Comparison of ENCODE assay signal across 31 cellular contexts in genomic region chr10:133283931-133284330, GRCh38. TPM values are rescaled to one million over a fixed set of nuclear protein-coding genes. Genes with fewer than 3 reads are reported as not detected.
"Had no signal": no experiment of that assay in that cellular context is flagged by ENCODE, and none has a peak within 500 bp of the region (broad histone marks: within the 10 kb centered on the region; RNA-seq: fewer than 3 reads in every experiment).

No MANE protein-coding gene starts in this region.

- H3K4me3 ChIP-seq: neural progenitor cell, pancreas, psoas muscle, skin epidermis, smooth muscle cell, spleen, suprapubic skin, testis, tibial artery, transverse colon, upper lobe of right lung, uterus had no signal

- H3K4me3 Mint-ChIP-seq: naive thymus-derived CD4-positive, alpha-beta T cell; natural killer cell; nephron; neural progenitor cell; stimulated activated memory B cell treated with anti-CD40 and anti-IgM and Interleukin-4, amounts not matched to agents 10 μg/mL and 1 μg/mL and 100 μg/mL, for 72 hours; stimulated activated naive CD8-positive, alpha-beta T cell treated with anti-CD3 and anti-CD28 coated beads, Interleukin-15, amount 100 ng/mL, for 72 hours; type B pancreatic cell had no signal

- H3K36me3 ChIP-seq: neural progenitor cell, uterus had no signal

- H3K27me3 ChIP-seq: neural progenitor cell, pancreas, spleen, suprapubic skin, testis, tibial artery, transverse colon, upper lobe of right lung, uterus had no signal

- H3K4me1 ChIP-seq: neural progenitor cell, psoas muscle, testis, transverse colon, uterus had no signal

- H2AFZ ChIP-seq: neural progenitor cell had no signal

- H3K27ac Mint-ChIP-seq: naive thymus-derived CD4-positive, alpha-beta T cell; natural killer cell; nephron; neural progenitor cell; progenitor cell of endocrine pancreas; stimulated activated memory B cell treated with anti-CD40 and anti-IgM and Interleukin-4, amounts not matched to agents 10 μg/mL and 1 μg/mL and 100 μg/mL, for 72 hours; type B pancreatic cell had no signal

- H3K27ac ChIP-seq: neural progenitor cell, pancreas, psoas muscle, skin epidermis, spleen, suprapubic skin, testis, tibial artery, transverse colon, upper lobe of right lung, uterus had no signal

- H3K9me3 Mint-ChIP-seq: naive thymus-derived CD4-positive, alpha-beta T cell; natural killer cell; nephron; neural progenitor cell; stimulated activated memory B cell treated with anti-CD40 and anti-IgM and Interleukin-4, amounts not matched to agents 10 μg/mL and 1 μg/mL and 100 μg/mL, for 72 hours; stimulated activated naive CD8-positive, alpha-beta T cell treated with anti-CD3 and anti-CD28 coated beads, Interleukin-15, amount 100 ng/mL, for 72 hours; type B pancreatic cell had no signal

- H3K27me3 Mint-ChIP-seq: naive thymus-derived CD4-positive, alpha-beta T cell; progenitor cell of endocrine pancreas; stimulated activated memory B cell treated with anti-CD40 and anti-IgM and Interleukin-4, amounts not matched to agents 10 μg/mL and 1 μg/mL and 100 μg/mL, for 72 hours; stimulated activated naive CD8-positive, alpha-beta T cell treated with anti-CD3 and anti-CD28 coated beads, Interleukin-15, amount 100 ng/mL, for 72 hours; type B pancreatic cell had no signal

- H3K4me2 ChIP-seq: neural progenitor cell, smooth muscle cell had no signal

- H3K4me1 Mint-ChIP-seq: nephron, neural progenitor cell had no signal

- H3K9ac ChIP-seq: neural progenitor cell had no signal

- DNase-seq: naive thymus-derived CD4-positive, alpha-beta T cell; natural killer cell; occipital lobe; pancreas; psoas muscle; spleen; stimulated activated CD4-positive, alpha-beta T cell treated with anti-CD3 and anti-CD28 coated beads, Interleukin-12 subunit alpha, Interleukin-12 subunit beta, amount 100 ng/mL, for 4 hours; stimulated activated CD4-positive, alpha-beta T cell treated with anti-CD3 and anti-CD28 coated beads, Interleukin-1b, Interleukin-23, amount 100 ng/mL, for 48 hours; stimulated activated CD4-positive, alpha-beta T cell treated with anti-CD3 and anti-CD28 coated beads, Interleukin-4, amount 100 ng/mL, for 1 hour; stimulated activated CD4-positive, alpha-beta T cell treated with anti-CD3 and anti-CD28 coated beads, Interleukin-4, amount 100 ng/mL, for 4 hours; stimulated activated CD8-positive, alpha-beta memory T cell treated with anti-CD3 and anti-CD28 coated beads, Interleukin-4, amount 100 ng/mL, for 48 hours; stimulated activated naive CD4-positive, alpha-beta T cell; stimulated activated naive CD8-positive, alpha-beta T cell treated with anti-CD3 and anti-CD28 coated beads, Interleukin-15, amount 100 ng/mL, for 72 hours; stimulated activated naive CD8-positive, alpha-beta T cell treated with anti-CD3 and anti-CD28 coated beads, Interleukin-15, Interleukin-2, amounts not matched to agents 100 U/mL and 50 U/mL, for 24 hours; substantia nigra; testis; tibial artery; transverse colon; upper lobe of right lung; uterus had no signal

- ATAC-seq: naive thymus-derived CD4-positive, alpha-beta T cell; natural killer cell; pancreas; psoas muscle; right cardiac atrium; sciatic nerve; stimulated activated memory B cell treated with anti-CD40 and anti-IgM and Interleukin-4, amounts not matched to agents 10 μg/mL and 1 μg/mL and 100 μg/mL, for 72 hours; stimulated activated naive CD8-positive, alpha-beta T cell treated with anti-CD3 and anti-CD28 coated beads, Interleukin-15, amount 100 ng/mL, for 72 hours; stimulated activated naive CD8-positive, alpha-beta T cell treated with anti-CD3 and anti-CD28 coated beads, Interleukin-15, Interleukin-2, amounts not matched to agents 100 U/mL and 50 U/mL, for 24 hours; upper lobe of right lung had no signal

- H3K9me3 ChIP-seq: pancreas, psoas muscle, spleen, suprapubic skin, testis, tibial artery, transverse colon, upper lobe of right lung, uterus had no signal

RNA-seq across cellular contexts. Expression of gene VENTX, which starts 46.3 kb away (rescaled TPM):
- polyA plus RNA-seq: naive thymus-derived CD4-positive, alpha-beta T cell; neural cell; smooth muscle cell had no signal
